Comparison of ENCODE assay signal across 1 cellular context in genomic region chr14:35826218-35826951, GRCh38.
TF ChIP-seq lines count a peak whose summit lies in the region.

Gene BRMS1L (plus strand): TSS chr14:35826338. CDS start chr14:35826517, 179 bp downstream.

TF ChIP-seq in HepG2, 621 proteins besides CTCF, POLR2A, EP300 and RAD21 (continued from another document and continues in another):
- peak; percentile 80 for TF ChIP-seq TARDBP (CRISPR knock-in tag; IDR thresholded peaks at IDR 0.05)
- TF ChIP-seq, protein P1, sequence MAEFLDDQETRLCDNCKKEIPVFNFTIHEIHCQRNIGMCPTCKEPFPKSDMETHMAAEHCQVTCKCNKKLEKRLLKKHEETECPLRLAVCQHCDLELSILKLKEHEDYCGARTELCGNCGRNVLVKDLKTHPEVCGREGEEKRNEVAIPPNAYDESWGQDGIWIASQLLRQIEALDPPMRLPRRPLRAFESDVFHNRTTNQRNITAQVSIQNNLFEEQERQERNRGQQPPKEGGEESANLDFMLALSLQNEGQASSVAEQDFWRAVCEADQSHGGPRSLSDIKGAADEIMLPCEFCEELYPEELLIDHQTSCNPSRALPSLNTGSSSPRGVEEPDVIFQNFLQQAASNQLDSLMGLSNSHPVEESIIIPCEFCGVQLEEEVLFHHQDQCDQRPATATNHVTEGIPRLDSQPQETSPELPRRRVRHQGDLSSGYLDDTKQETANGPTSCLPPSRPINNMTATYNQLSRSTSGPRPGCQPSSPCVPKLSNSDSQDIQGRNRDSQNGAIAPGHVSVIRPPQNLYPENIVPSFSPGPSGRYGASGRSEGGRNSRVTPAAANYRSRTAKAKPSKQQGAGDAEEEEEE (CRISPR knock-in tag; IDR thresholded peaks at IDR 0.05; ENCODE audit: borderline replicate concordance): peak; percentile 96; the same call in 1 of the 2 replicates
- peak; percentile 99 for TF ChIP-seq ZNF792 (CRISPR knock-in tag; IDR thresholded peaks at IDR 0.05)
- peak; percentile 98 for TF ChIP-seq HMGXB3 (CRISPR knock-in tag; IDR thresholded peaks at IDR 0.05; ENCODE audit: borderline replicate concordance)
- no peak for TF ChIP-seq MBNL3 (CRISPR knock-in tag; conservative IDR thresholded peaks at IDR 0.05)
- peak; percentile 100 for TF ChIP-seq SAFB2 (CRISPR knock-in tag; IDR thresholded peaks at IDR 0.05; ENCODE audit: borderline replicate concordance, low read depth)
- TF ChIP-seq IRF2 (CRISPR knock-in tag; IDR thresholded peaks at IDR 0.05): peak; percentile 97
- peak; percentile 99 for TF ChIP-seq ZNF543 (CRISPR knock-in tag; IDR thresholded peaks at IDR 0.05)
- TF ChIP-seq, protein P2, sequence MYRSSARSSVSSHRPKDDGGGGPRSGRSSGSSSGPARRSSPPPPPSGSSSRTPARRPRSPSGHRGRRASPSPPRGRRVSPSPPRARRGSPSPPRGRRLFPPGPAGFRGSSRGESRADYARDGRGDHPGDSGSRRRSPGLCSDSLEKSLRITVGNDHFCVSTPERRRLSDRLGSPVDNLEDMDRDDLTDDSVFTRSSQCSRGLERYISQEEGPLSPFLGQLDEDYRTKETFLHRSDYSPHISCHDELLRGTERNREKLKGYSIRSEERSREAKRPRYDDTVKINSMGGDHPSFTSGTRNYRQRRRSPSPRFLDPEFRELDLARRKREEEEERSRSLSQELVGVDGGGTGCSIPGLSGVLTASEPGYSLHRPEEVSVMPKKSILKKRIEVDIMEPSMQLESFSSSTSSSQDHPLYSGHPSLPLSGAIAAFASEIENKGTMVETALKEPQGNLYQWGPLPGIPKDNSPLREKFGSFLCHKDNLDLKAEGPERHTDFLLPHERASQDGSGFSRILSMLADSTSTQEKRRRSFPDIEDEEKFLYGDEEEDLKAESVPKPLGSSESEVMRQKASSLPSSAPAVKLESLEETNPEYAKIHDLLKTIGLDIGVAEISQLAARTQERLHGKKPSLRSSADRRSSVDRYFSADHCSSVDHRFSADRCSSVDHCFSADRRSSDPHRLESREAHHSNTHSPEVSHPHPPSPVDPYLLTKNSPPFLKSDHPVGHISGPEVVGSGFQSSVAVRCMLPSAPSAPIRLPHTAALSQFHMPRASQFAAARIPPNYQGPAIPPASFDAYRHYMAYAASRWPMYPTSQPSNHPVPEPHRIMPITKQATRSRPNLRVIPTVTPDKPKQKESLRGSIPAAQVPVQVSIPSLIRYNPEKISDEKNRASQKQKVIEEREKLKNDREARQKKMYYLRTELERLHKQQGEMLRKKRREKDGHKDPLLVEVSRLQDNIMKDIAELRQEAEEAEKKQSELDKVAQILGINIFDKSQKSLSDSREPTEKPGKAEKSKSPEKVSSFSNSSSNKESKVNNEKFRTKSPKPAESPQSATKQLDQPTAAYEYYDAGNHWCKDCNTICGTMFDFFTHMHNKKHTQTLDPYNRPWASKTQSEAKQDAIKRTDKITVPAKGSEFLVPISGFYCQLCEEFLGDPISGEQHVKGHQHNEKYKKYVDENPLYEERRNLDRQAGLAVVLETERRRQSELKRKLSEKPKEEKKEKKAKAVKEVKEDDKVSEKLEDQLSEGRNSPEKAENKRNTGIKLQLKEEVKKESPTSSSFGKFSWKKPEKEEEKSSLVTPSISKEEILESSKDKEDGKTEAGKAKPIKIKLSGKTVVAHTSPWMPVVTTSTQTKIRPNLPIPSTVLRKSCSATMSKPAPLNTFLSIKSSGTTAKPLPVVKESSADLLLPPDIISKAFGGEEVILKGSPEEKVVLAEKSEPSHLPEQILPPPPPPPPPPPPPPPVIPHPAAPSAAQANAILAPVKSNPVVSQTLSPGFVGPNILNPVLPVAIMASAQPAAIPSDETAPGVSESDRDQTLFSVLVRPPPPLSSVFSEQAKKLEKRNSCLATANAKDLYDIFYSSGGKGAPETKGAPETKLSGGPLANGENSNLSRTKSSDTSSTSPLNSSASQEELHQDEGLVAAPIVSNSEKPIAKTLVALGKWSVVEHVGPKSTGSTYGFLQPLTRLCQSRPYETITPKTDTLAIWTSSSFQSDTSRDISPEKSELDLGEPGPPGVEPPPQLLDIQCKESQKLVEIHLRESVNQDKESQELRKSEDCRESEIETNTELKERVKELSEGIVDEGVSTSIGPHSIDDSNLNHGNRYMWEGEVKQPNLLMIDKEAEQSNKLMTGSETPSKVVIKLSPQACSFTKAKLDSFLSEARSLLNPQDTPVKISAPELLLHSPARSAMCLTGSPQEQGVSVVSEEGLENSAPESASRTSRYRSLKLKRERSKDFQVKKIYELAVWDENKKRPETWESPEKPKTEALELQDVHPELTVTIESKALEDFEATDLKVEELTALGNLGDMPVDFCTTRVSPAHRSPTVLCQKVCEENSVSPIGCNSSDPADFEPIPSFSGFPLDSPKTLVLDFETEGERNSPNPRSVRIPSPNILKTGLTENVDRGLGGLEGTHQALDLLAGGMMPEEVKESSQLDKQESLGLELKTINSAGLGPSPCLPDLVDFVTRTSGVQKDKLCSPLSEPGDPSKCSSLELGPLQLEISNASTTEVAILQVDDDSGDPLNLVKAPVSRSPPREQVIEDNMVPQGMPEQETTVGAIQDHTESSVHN (CRISPR knock-in tag; IDR thresholded peaks at IDR 0.05): peak; percentile 98
- TF ChIP-seq SP5 (CRISPR knock-in tag; IDR thresholded peaks at IDR 0.05; ENCODE audit: borderline replicate concordance, low read depth): peak; percentile 80
- 0 out of 2 replicates have a peak, but pooled peaks have one; percentile 28 for TF ChIP-seq CHD2 (IDR thresholded peaks at IDR 0.05; ENCODE audit: low read depth, low read length)
- no peak; the same call in 1 of the 2 replicates for TF ChIP-seq MAFF (IDR thresholded peaks at IDR 0.05; ENCODE audit: low read depth, low read length)
- TF ChIP-seq SMAD9 (CRISPR knock-in tag; IDR thresholded peaks at IDR 0.05): peak; percentile 95; the same call in 1 of the 2 replicates
- TF ChIP-seq ZNF225 (CRISPR knock-in tag; IDR thresholded peaks at IDR 0.05): peak; percentile 100
- no peak; the same call in 1 of the 2 replicates for TF ChIP-seq THAP8 (CRISPR knock-in tag; IDR thresholded peaks at IDR 0.05; ENCODE audit: borderline replicate concordance)
- peak; percentile 93 for TF ChIP-seq ZNF292 (CRISPR knock-in tag; IDR thresholded peaks at IDR 0.05; ENCODE audit: borderline replicate concordance, low read depth)
- peak; percentile 94 for TF ChIP-seq ZNF768 (CRISPR knock-in tag; IDR thresholded peaks at IDR 0.05)
- TF ChIP-seq GLMP (CRISPR knock-in tag; IDR thresholded peaks at IDR 0.05; ENCODE audit: borderline replicate concordance): peak; percentile 71; the same call in 1 of the 2 replicates
- TF ChIP-seq, protein P3, sequence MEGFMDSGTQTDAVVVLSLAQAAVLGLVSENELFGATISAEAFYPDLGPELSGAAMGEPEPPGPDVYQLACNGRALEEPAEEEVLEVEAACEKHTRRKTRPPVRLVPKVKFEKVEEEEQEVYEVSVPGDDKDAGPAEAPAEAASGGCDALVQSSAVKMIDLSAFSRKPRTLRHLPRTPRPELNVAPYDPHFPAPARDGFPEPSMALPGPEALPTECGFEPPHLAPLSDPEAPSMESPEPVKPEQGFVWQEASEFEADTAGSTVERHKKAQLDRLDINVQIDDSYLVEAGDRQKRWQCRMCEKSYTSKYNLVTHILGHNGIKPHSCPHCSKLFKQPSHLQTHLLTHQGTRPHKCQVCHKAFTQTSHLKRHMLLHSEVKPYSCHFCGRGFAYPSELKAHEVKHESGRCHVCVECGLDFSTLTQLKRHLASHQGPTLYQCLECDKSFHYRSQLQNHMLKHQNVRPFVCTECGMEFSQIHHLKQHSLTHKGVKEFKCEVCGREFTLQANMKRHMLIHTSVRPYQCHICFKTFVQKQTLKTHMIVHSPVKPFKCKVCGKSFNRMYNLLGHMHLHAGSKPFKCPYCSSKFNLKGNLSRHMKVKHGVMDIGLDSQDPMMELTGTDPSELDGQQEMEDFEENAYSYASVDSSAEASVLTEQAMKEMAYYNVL (CRISPR knock-in tag; IDR thresholded peaks at IDR 0.05; ENCODE audit: borderline replicate concordance): peak; percentile 98
- no peak; the same call in 1 of the 2 replicates for TF ChIP-seq ZMYM3 (CRISPR knock-in tag; IDR thresholded peaks at IDR 0.05)
- TF ChIP-seq, protein P4, sequence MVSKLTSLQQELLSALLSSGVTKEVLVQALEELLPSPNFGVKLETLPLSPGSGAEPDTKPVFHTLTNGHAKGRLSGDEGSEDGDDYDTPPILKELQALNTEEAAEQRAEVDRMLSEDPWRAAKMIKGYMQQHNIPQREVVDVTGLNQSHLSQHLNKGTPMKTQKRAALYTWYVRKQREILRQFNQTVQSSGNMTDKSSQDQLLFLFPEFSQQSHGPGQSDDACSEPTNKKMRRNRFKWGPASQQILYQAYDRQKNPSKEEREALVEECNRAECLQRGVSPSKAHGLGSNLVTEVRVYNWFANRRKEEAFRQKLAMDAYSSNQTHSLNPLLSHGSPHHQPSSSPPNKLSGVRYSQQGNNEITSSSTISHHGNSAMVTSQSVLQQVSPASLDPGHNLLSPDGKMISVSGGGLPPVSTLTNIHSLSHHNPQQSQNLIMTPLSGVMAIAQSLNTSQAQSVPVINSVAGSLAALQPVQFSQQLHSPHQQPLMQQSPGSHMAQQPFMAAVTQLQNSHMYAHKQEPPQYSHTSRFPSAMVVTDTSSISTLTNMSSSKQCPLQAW (CRISPR knock-in tag; IDR thresholded peaks at IDR 0.05): peak; percentile 97
- TF ChIP-seq TBL1XR1 (IDR thresholded peaks at IDR 0.05; ENCODE audit: borderline replicate concordance, low read length, partially characterized antibody): peak; percentile 57
- TF ChIP-seq RNF2 (conservative IDR thresholded peaks at IDR 0.05; ENCODE audit: low read depth): peak; percentile 76; the same call in 1 of the 2 replicates
- no peak for TF ChIP-seq PHB2 (IDR thresholded peaks at IDR 0.05; ENCODE audit: partially characterized antibody)
- TF ChIP-seq, protein P5, sequence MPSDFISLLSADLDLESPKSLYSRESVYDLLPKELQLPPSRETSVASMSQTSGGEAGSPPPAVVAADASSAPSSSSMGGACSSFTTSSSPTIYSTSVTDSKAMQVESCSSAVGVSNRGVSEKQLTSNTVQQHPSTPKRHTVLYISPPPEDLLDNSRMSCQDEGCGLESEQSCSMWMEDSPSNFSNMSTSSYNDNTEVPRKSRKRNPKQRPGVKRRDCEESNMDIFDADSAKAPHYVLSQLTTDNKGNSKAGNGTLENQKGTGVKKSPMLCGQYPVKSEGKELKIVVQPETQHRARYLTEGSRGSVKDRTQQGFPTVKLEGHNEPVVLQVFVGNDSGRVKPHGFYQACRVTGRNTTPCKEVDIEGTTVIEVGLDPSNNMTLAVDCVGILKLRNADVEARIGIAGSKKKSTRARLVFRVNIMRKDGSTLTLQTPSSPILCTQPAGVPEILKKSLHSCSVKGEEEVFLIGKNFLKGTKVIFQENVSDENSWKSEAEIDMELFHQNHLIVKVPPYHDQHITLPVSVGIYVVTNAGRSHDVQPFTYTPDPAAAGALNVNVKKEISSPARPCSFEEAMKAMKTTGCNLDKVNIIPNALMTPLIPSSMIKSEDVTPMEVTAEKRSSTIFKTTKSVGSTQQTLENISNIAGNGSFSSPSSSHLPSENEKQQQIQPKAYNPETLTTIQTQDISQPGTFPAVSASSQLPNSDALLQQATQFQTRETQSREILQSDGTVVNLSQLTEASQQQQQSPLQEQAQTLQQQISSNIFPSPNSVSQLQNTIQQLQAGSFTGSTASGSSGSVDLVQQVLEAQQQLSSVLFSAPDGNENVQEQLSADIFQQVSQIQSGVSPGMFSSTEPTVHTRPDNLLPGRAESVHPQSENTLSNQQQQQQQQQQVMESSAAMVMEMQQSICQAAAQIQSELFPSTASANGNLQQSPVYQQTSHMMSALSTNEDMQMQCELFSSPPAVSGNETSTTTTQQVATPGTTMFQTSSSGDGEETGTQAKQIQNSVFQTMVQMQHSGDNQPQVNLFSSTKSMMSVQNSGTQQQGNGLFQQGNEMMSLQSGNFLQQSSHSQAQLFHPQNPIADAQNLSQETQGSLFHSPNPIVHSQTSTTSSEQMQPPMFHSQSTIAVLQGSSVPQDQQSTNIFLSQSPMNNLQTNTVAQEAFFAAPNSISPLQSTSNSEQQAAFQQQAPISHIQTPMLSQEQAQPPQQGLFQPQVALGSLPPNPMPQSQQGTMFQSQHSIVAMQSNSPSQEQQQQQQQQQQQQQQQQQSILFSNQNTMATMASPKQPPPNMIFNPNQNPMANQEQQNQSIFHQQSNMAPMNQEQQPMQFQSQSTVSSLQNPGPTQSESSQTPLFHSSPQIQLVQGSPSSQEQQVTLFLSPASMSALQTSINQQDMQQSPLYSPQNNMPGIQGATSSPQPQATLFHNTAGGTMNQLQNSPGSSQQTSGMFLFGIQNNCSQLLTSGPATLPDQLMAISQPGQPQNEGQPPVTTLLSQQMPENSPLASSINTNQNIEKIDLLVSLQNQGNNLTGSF (CRISPR knock-in tag; IDR thresholded peaks at IDR 0.05): peak; percentile 96
- peak; percentile 93 for TF ChIP-seq PTBP1 (IDR thresholded peaks at IDR 0.05; ENCODE audit: low read depth, low read length, poor library complexity, severe bottlenecking)
- no peak for TF ChIP-seq TCF12 (IDR thresholded peaks at IDR 0.05)
- peak; percentile 98 for TF ChIP-seq TCF12 (CRISPR knock-in tag; IDR thresholded peaks at IDR 0.05)
